ENCODE assay signal across 8 cellular contexts in the genomic region with DNA sequence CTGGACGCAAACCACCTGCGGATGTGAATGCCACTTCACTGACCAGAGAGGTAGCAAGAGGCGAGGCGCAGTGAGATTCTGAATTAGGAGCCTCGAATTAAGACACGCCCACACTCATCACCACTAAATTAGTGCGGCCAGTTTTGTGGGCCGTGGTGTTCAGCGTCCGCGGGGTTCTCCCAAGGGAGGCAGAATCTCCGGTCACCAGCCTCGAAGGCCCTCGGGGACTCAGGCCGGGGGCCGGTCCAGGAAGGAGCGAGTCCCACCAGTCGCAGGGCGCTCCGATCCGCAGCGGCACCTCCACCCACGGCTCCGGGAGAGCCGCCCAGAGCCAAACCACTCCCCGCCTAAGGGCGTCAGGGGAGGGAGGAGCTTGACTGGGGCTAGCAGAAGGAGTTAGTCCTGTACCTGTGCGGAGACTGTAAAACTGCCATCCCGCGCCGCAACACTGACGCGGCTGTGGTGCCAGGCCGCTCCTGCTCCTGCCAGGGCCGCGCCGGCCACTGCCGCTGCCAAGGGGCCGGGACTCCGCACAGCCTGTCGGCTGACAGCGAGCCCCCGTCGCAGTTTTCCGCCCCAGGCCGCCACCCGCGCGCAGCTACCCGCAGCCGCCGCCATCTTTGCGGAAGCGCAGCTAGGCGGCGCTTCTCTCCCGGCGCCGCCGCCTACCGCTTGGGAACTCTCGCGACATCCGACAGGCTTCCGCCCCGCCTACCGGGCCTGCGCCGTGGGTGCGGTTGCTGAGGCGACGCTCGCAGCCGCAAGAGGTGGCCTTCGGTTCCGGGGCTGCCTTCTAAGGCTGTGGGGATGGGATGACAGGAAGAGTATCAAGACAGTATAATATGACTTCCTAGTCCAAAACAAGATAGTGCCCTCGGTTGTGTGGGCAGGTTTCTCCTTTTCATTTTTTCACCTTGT. TPM values are rescaled to one million over a fixed set of nuclear protein-coding genes. Genes with fewer than 3 reads are reported as not detected.
DNase-seq lines count a peak whose midpoint lies in the region; ATAC-seq and TF ChIP-seq lines count a peak whose summit lies in the region.

A gene with protein sequence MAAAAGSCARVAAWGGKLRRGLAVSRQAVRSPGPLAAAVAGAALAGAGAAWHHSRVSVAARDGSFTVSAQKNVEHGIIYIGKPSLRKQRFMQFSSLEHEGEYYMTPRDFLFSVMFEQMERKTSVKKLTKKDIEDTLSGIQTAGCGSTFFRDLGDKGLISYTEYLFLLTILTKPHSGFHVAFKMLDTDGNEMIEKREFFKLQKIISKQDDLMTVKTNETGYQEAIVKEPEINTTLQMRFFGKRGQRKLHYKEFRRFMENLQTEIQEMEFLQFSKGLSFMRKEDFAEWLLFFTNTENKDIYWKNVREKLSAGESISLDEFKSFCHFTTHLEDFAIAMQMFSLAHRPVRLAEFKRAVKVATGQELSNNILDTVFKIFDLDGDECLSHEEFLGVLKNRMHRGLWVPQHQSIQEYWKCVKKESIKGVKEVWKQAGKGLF (minus strand): TSS at position 640 of the 918 bp plus-strand sequence. CDS start 22 bp downstream, at position 618.

- peak within 1 kb of the TSS; percentile 92 to 99 (median 97) for H3K9ac ChIP-seq in BLaER1 treated with 17β-estradiol and CSF1 and Interleukin-3, amounts not matched to agents 10 nM and 100 nM

- peaks cover 0 to 16% (median 12%) of the 10 kb centered on the region in 11 experiments; a peak in 11 of 22 replicates for H3K9me3 ChIP-seq in BLaER1 treated with 17β-estradiol and CSF1 and Interleukin-3, amounts not matched to agents 10 nM and 100 nM (replicated peaks in 1 of 11)
- no peaks in the 10 kb centered on the region for H3K9me3 ChIP-seq in left lung

- peak within 1 kb of the TSS; percentile 60 to 86 (median 79) for H3K4me2 ChIP-seq in BLaER1 treated with 17β-estradiol and CSF1 and Interleukin-3, amounts not matched to agents 10 nM and 100 nM

- peak; percentile 96 for ATAC-seq in GM19328 (IDR thresholded peaks at IDR 0.05; ENCODE audit: unreplicated experiment)
- peak; percentile 89 for ATAC-seq in HG03520 (IDR thresholded peaks at IDR 0.05; ENCODE audit: unreplicated experiment)
- peak; percentile 99 for ATAC-seq in left lung

- peaks cover 4 to 18% (median 9%) of the 10 kb centered on the region in 10 experiments; a peak in 18 of 20 replicates for H3K4me1 ChIP-seq in BLaER1 treated with 17β-estradiol and CSF1 and Interleukin-3, amounts not matched to agents 10 nM and 100 nM
- H3K4me1 ChIP-seq in left lung, result peaks cover 0 to 24% of the 10 kb centered on the region in 2 donors

- peak within 1 kb of the TSS; percentile 95 to 99 (median 97) for H3K27ac ChIP-seq in BLaER1 treated with 17β-estradiol and CSF1 and Interleukin-3, amounts not matched to agents 10 nM and 100 nM
- peak within 1 kb of the TSS; percentile 98 to 99 for H3K27ac ChIP-seq in left lung

- TF ChIP-seq CTCF in left lung (IDR thresholded peaks at IDR 0.05), result no peak

- DNase-seq in NCI-H748 treated with DMSO at 0.1 percent for 48 hours (lab: John Stamatoyannopoulos, UW) (peak; percentile 99), dermis blood vessel endothelial cell (peak; percentile 93), left lung (peak; percentile 94 to 99)
- peak; percentile 93 to 94 for DNase-seq in activated CD4-positive, alpha-beta T cell treated with anti-CD3 and anti-CD28 coated beads, Interleukin-2, amount 50 U/mL, for 4 hours
- DNase-seq in stimulated activated CD4-positive, alpha-beta T cell treated with anti-CD3 and anti-CD28 coated beads, Interleukin-2, amount 100 ng/mL, for 48 hours, result peak; percentile 89 to 92

- no peaks in the 10 kb centered on the region for H3K27me3 ChIP-seq in BLaER1 treated with 17β-estradiol and CSF1 and Interleukin-3, amounts not matched to agents 10 nM and 100 nM
- H3K27me3 ChIP-seq in left lung, result peaks cover 0 to 18% of the 10 kb centered on the region in 2 donors

- peaks cover 3 to 29% (median 23%) of the 10 kb centered on the region in 11 experiments; a peak in 19 of 22 replicates for H3K36me3 ChIP-seq in BLaER1 treated with 17β-estradiol and CSF1 and Interleukin-3, amounts not matched to agents 10 nM and 100 nM
- no peaks in the 10 kb centered on the region for H3K36me3 ChIP-seq in left lung

- intact Hi-C loops in left lung (cut with DNase I), result no loop called here

- H4K20me1 ChIP-seq in BLaER1 treated with 17β-estradiol and CSF1 and Interleukin-3, amounts not matched to agents 10 nM and 100 nM, result peaks cover 0 to 25% (median 4%) of the 10 kb centered on the region in 11 experiments; a peak in 7 of 22 replicates

- peak within 1 kb of the TSS; percentile 70 to 82 (median 77) for H3K4me3 ChIP-seq in BLaER1 treated with 17β-estradiol and CSF1 and Interleukin-3, amounts not matched to agents 10 nM and 100 nM
- H3K4me3 ChIP-seq in left lung, result peak within 1 kb of the TSS; percentile 61 to 71

RNA-seq across cellular contexts. Expression of the gene that starts here (rescaled TPM):
- total RNA-seq in dermis blood vessel endothelial cell (46.3 and 83.0 TPM in 2 replicates), left lung (10 to 100 TPM; 32.4 to 35.2 TPM)

Comparison
In these comparisons a context has a peak if more than half of its experiments do, and no peak if none do; other contexts are left out.
1. Peak in every context shown above with its lines: DNase-seq, ATAC-seq, H3K4me3 ChIP-seq and H3K27ac ChIP-seq.